ENCODE assay signal across 1 cellular context in the genomic region with DNA sequence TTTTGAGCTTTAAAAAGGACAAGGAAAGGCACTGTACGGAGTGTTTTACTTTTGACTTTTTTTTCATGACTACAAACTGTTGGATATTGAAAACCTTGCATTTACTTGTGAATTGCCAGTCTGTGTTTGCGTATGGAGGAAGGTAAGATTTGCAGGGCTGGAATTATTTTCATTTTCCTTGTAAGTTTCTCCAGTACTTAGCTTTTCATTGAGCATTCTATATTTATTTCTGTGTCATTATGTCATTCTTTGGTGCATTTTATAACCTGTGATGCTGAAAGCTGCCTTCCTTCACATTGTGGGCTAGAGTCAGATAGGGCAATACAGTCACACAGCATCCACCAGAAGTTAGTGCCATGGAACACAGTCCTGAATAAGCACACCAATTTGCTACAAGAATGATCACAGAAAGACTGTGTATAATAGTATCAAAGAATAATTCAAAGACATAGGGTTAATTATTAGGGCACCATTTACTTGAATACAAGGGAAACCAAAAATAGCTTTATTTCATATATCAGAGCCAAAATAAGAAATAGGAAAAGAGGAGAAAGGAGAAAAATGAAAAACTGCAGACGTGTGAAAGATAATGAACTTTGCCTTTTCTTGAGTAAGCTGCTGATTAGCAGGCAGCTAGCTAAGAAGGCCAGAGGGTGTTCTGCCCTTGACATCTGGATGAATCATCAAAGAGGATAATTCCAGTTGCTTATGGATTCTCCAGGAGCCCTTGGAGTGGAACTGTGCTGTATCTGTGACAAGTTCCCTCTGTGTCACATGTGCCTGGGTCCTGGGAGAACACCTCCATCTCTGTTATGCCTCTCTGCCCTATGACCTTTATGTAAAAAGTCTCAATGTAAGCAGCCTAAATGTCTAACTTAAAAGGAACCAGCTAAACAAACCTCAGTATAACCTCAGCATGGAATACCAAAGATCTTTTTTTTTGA.
TF ChIP-seq lines count a peak whose summit lies in the region.

No MANE protein-coding gene starts in this region.

TF ChIP-seq in K562, 482 proteins besides CTCF, POLR2A, EP300 and RAD21 (continued from another document):
- TF ChIP-seq TGIF2 (CRISPR knock-in tag; IDR thresholded peaks at IDR 0.05) (no peak), KDM1A (IDR thresholded peaks at IDR 0.05) (peak in 1 of 2 experiments; percentile 22; a peak in 1 of 4 replicates), ARID1B (IDR thresholded peaks at IDR 0.05) (peak; percentile 82), FUS (optimal IDR thresholded peaks at IDR 0.05; ENCODE audit: low read depth, low read length) (no peak), MTA1 (IDR thresholded peaks at IDR 0.05; ENCODE audit: borderline replicate concordance) (0 out of 2 replicates have a peak, but pooled peaks have one; percentile 39), ZSCAN29 (IDR thresholded peaks at IDR 0.05) (no peak), SMARCB1 (IDR thresholded peaks at IDR 0.05; ENCODE audit: insufficient read length, low read depth) (peak; percentile 16), RBBP5 (IDR thresholded peaks at IDR 0.05; ENCODE audit: borderline replicate concordance, insufficient read depth, low read length, poor library complexity, severe bottlenecking) (no peak), ZZZ3 (IDR thresholded peaks at IDR 0.05) (no peak), CTBP1 (IDR thresholded peaks at IDR 0.05; ENCODE audit: borderline replicate concordance) (peak; percentile 73), ARID2 (IDR thresholded peaks at IDR 0.05) (0 out of 2 replicates have a peak, but pooled peaks have one; percentile 8), USF1 (CRISPR knock-in tag; IDR thresholded peaks at IDR 0.05) (peak; percentile 38; the same call in 1 of the 2 replicates), MAFK (IDR thresholded peaks at IDR 0.05; ENCODE audit: low read length) (peak; percentile 39; the same call in 1 of the 2 replicates), TBL1XR1 (IDR thresholded peaks at IDR 0.05; ENCODE audit: low read length in 2 of 2) (0 out of 4 replicates have a peak, but pooled peaks of 1 of the 2 experiments have one; percentile 13), TCFL5 (CRISPR knock-in tag; conservative IDR thresholded peaks at IDR 0.05) (no peak), POLR2AphosphoS5 (IDR thresholded peaks at IDR 0.05; ENCODE audit: control insufficient read depth, insufficient read depth, low read depth, low read length) (peak; percentile 52; the same call in 1 of the 2 replicates), MXI1 (IDR thresholded peaks at IDR 0.05; ENCODE audit: low read depth, low read length) (peak; percentile 15; the same call in 1 of the 2 replicates), ESRRB (CRISPR knock-in tag; IDR thresholded peaks at IDR 0.05; ENCODE audit: borderline replicate concordance) (no peak), GABPA (tag; conservative IDR thresholded peaks at IDR 0.05; ENCODE audit: low read depth) (no peak), SMARCA4 (IDR thresholded peaks at IDR 0.05) (peak; percentile 88), MYC (IDR thresholded peaks at IDR 0.05; ENCODE audit: low read depth, low read length) (no peak), MYC (CRISPR knock-in tag; IDR thresholded peaks at IDR 0.05; ENCODE audit: borderline replicate concordance, low read depth) (no peak), SMARCC2 (IDR thresholded peaks at IDR 0.05; ENCODE audit: low read depth) (peak; percentile 68), PRPF4 (IDR thresholded peaks at IDR 0.05; ENCODE audit: insufficient read depth, low read depth, low read length, poor library complexity, severe bottlenecking) (no peak), NONO (IDR thresholded peaks at IDR 0.05; ENCODE audit: low read depth in 2 of 2, low read length in 1 of 2) (no peak), ZNF436 (CRISPR knock-in tag; IDR thresholded peaks at IDR 0.05) (no peak), HOMEZ (CRISPR knock-in tag; IDR thresholded peaks at IDR 0.05) (no peak)
